In genomic region chr1:209860293-209860881, GRCh38 we compare ENCODE assay signal across 8 cellular contexts. TPM values are rescaled to one million over a fixed set of nuclear protein-coding genes. Genes with fewer than 3 reads are reported as not detected.
DNase-seq lines count a peak whose midpoint lies in the region; ATAC-seq and TF ChIP-seq lines count a peak whose summit lies in the region.

No MANE protein-coding gene starts in this region.

- TF ChIP-seq POLR2A in Peyer's patch (IDR thresholded peaks at IDR 0.05): no peak
- no peak for TF ChIP-seq POLR2A in suprapubic skin (IDR thresholded peaks at IDR 0.05)

- no peaks in the 10 kb centered on the region; the same call in 1 of the 2 replicates for H3K9me3 ChIP-seq in DOHH2 (ENCODE audit: control insufficient read depth, insufficient read depth, low read length)
- H3K9me3 ChIP-seq in Peyer's patch: no peaks in the 10 kb centered on the region
- H3K9me3 ChIP-seq in neuronal stem cell (replicated peaks in 1 of 2; ENCODE audit: control insufficient read depth in 2 of 2, insufficient read depth in 1 of 2, low read depth in 1 of 2, low read length in 2 of 2): no peaks in the 10 kb centered on the region
- no peaks in the 10 kb centered on the region for H3K9me3 ChIP-seq in suprapubic skin

- H4K20me1 ChIP-seq in DOHH2 (ENCODE audit: control insufficient read depth, insufficient read depth, low read depth, low read length): no peaks in the 10 kb centered on the region

- no peak overlapping the region for H3K18ac ChIP-seq in neuronal stem cell (ENCODE audit: low read length)

- H3K79me1 ChIP-seq in neuronal stem cell (ENCODE audit: low read depth, low read length): no peaks in the 10 kb centered on the region

- H4K91ac ChIP-seq in neuronal stem cell (ENCODE audit: low read depth, low read length, poor library complexity): no peak overlapping the region

- H3K9ac ChIP-seq in neuronal stem cell (ENCODE audit: low read depth, low read length, poor library complexity): no peak overlapping the region

- no peak overlapping the region for H2AK5ac ChIP-seq in neuronal stem cell (ENCODE audit: low read depth, low read length)

- H3K4me3 Mint-ChIP-seq in activated T-cell treated with anti-CD3 and anti-CD28 coated beads, Interleukin-2, amount 50 U/mL, for 24 hours: no peak overlapping the region

- H3K27me3 Mint-ChIP-seq in activated T-cell treated with anti-CD3 and anti-CD28 coated beads, Interleukin-2, amount 50 U/mL, for 24 hours: peaks cover 26% of the 10 kb centered on the region

- H2BK12ac ChIP-seq in neuronal stem cell (ENCODE audit: low read length): no peak overlapping the region

- TF ChIP-seq EP300 in suprapubic skin (IDR thresholded peaks at IDR 0.05): no peak

- no peak overlapping the region for H3K23ac ChIP-seq in neuronal stem cell (ENCODE audit: low read depth, low read length, poor library complexity)

- H2BK120ac ChIP-seq in neuronal stem cell (ENCODE audit: low read depth, low read length): no peak overlapping the region

- H3K4me1 ChIP-seq in DOHH2 (ENCODE audit: control insufficient read depth, low read length) (no peaks in the 10 kb centered on the region), Peyer's patch (no peaks in the 10 kb centered on the region), neuronal stem cell (ENCODE audit: control insufficient read depth in 2 of 2, insufficient read depth in 1 of 2, low read depth in 1 of 2, low read length in 2 of 2) (peaks cover 5 to 13% of the 10 kb centered on the region in 2 donors), suprapubic skin (no peaks in the 10 kb centered on the region)

- H3K36me3 ChIP-seq in DOHH2 (ENCODE audit: control insufficient read depth, low read length): no peaks in the 10 kb centered on the region
- no peaks in the 10 kb centered on the region for H3K36me3 ChIP-seq in Peyer's patch
- H3K36me3 ChIP-seq in neuronal stem cell (replicated peaks in 1 of 2; ENCODE audit: control insufficient read depth in 2 of 2, insufficient read depth in 2 of 2, low read length in 2 of 2): no peaks in the 10 kb centered on the region
- no peaks in the 10 kb centered on the region for H3K36me3 ChIP-seq in suprapubic skin

- H3K27ac Mint-ChIP-seq in activated T-cell treated with anti-CD3 and anti-CD28 coated beads, Interleukin-2, amount 50 U/mL, for 24 hours: no peak overlapping the region

- ATAC-seq in GM21619 (IDR thresholded peaks at IDR 0.05; ENCODE audit: unreplicated experiment): peak; percentile 91

- DNase-seq in KBM-7: peak; percentile 68
- peak; percentile 66 to 87 (median 71) for DNase-seq in Peyer's patch
- peak; percentile 74 for DNase-seq in activated T-cell treated with anti-CD3 and anti-CD28 coated beads, Interleukin-2, amount 50 U/mL, for 24 hours
- peak; percentile 85 for DNase-seq in fibroblast of mammary gland (ENCODE audit: low read depth)
- DNase-seq in neuronal stem cell (ENCODE audit: low spot score): peak; percentile 75
- peak; percentile 81 to 87 for DNase-seq in suprapubic skin (ENCODE audit: low spot score in 2 of 2)

- no peak overlapping the region for H3K27ac ChIP-seq in DOHH2 (ENCODE audit: low read depth, low read length)
- no peak overlapping the region for H3K27ac ChIP-seq in Peyer's patch
- H3K27ac ChIP-seq in neuronal stem cell (replicated peaks; ENCODE audit: low read length): no peak overlapping the region
- H3K27ac ChIP-seq in suprapubic skin: no peak overlapping the region

- no peak overlapping the region for H4K8ac ChIP-seq in neuronal stem cell (ENCODE audit: low read depth, low read length)

- no peak overlapping the region for H3K14ac ChIP-seq in neuronal stem cell (ENCODE audit: low read length)

- H3K9me2 ChIP-seq in DOHH2 (replicated peaks; ENCODE audit: control insufficient read depth, low read length): no peaks in the 10 kb centered on the region

- in situ Hi-C loops in KBM-7 (cut with MboI; ENCODE audit: low pct_unique_long_range_greater_than_20kb, low sequenced_read_pairs): loop anchor here (25.0 kb wide), 1 partner anchor 127 kb away; no protein-coding TSS in a partner anchor

- H2BK15ac ChIP-seq in neuronal stem cell (ENCODE audit: low read length): no peak overlapping the region

- no peaks in the 10 kb centered on the region for H3F3A ChIP-seq in DOHH2 (ENCODE audit: control insufficient read depth, insufficient read depth)

- H3K9me3 Mint-ChIP-seq in activated T-cell treated with anti-CD3 and anti-CD28 coated beads, Interleukin-2, amount 50 U/mL, for 24 hours: no peaks in the 10 kb centered on the region

- H3K79me2 ChIP-seq in DOHH2 (ENCODE audit: control insufficient read depth, low read length): no peaks in the 10 kb centered on the region

- H3K4me2 ChIP-seq in DOHH2 (ENCODE audit: low read length) (no peak overlapping the region), neuronal stem cell (ENCODE audit: insufficient read depth, low read length, poor library complexity, severe bottlenecking) (no peak overlapping the region)

- H3K4me1 Mint-ChIP-seq in activated T-cell treated with anti-CD3 and anti-CD28 coated beads, Interleukin-2, amount 50 U/mL, for 24 hours (ENCODE audit: low read depth): no peaks in the 10 kb centered on the region

- H3K36me3 Mint-ChIP-seq in activated T-cell treated with anti-CD3 and anti-CD28 coated beads, Interleukin-2, amount 50 U/mL, for 24 hours (ENCODE audit: low read depth): peaks cover 19% of the 10 kb centered on the region

- no peak overlapping the region for H2BK5ac ChIP-seq in neuronal stem cell (ENCODE audit: low read length)

- WGBS in neuronal stem cell (ENCODE audit: extremely low coverage in 2 of 2, insufficient read length in 2 of 2, insufficient replicate concordance in 1 of 2), 2 donors: no CpG with 5 or more reads among the region's 7 CpGs
- 13% methylated on average over 7 of the region's 7 CpGs for WGBS in suprapubic skin

- TF ChIP-seq CTCF in DOHH2 (IDR thresholded peaks at IDR 0.05; ENCODE audit: low read depth, low read length, poor library complexity, severe bottlenecking) (peak; percentile 76), Peyer's patch (IDR thresholded peaks at IDR 0.05) (peak; percentile 32 to 86 (median 71)), fibroblast of mammary gland (conservative IDR thresholded peaks at IDR 0.05; ENCODE audit: control insufficient read depth, insufficient read depth, low read depth, low read length) (peak; percentile 93), suprapubic skin (IDR thresholded peaks at IDR 0.05) (peak; percentile 46 to 82)

- H3K4me3 ChIP-seq in DOHH2 (ENCODE audit: low read length): no peak overlapping the region
- H3K4me3 ChIP-seq in Peyer's patch: no peak overlapping the region
- no peak overlapping the region for H3K4me3 ChIP-seq in fibroblast of mammary gland (ENCODE audit: control insufficient read depth, low read depth, low read length)
- H3K4me3 ChIP-seq in neuronal stem cell (ENCODE audit: low read length in 2 of 2): no peak overlapping the region
- H3K4me3 ChIP-seq in suprapubic skin: no peak overlapping the region

- H2AFZ ChIP-seq in neuronal stem cell (ENCODE audit: low read length): no peak overlapping the region

- H3K27me3 ChIP-seq in DOHH2 (ENCODE audit: control insufficient read depth, low read length): peaks cover 3% of the 10 kb centered on the region; the same call in 1 of the 2 replicates
- H3K27me3 ChIP-seq in Peyer's patch: no peaks in the 10 kb centered on the region
- H3K27me3 ChIP-seq in neuronal stem cell (ENCODE audit: control insufficient read depth in 3 of 3, insufficient read depth in 3 of 3, low read depth in 1 of 3, low read length in 3 of 3): peaks cover 0 to 31% (median 0%) of the 10 kb centered on the region in 3 experiments
- H3K27me3 ChIP-seq in suprapubic skin: peaks cover 3% of the 10 kb centered on the region

- H3K4ac ChIP-seq in neuronal stem cell (ENCODE audit: low read length): no peak overlapping the region

RNA-seq across cellular contexts. Expression of gene UTP25, which starts 32.6 kb away (rescaled TPM):
- 10 to 100 TPM in 1 of 4 donors, 1 to 10 TPM in 3; 3.5 to 14.9 (median 6.3) TPM for total RNA-seq in Peyer's patch
- 2.7 TPM for polyA plus RNA-seq in neuronal stem cell (2013, experiment 1 of 2)
- polyA plus RNA-seq in neuronal stem cell (2013, experiment 2 of 2): 2.8 TPM
- total RNA-seq in suprapubic skin: 10 to 100 TPM in 3 of 4 donors, 1 to 10 TPM in 1; 9.6 to 17.9 (median 11.6) TPM

RNA-seq across cellular contexts. Expression of gene IRF6, which starts 54.4 kb away (rescaled TPM):
- 10 to 100 TPM in 3 of 4 donors, 1 to 10 TPM in 1; 9.9 to 66.4 (median 52.2) TPM for total RNA-seq in Peyer's patch
- 0.01 TPM for polyA plus RNA-seq in neuronal stem cell (2013, experiment 1 of 2)
- polyA plus RNA-seq in neuronal stem cell (2013, experiment 2 of 2): 0.03 TPM
- total RNA-seq in suprapubic skin: 100 to 1,000 TPM; 195 to 235 (median 227) TPM
